In genomic region chr13:110308377-110309158, GRCh38 we compare ENCODE assay signal across 9 cellular contexts. TPM values are rescaled to one million over a fixed set of nuclear protein-coding genes. Genes with fewer than 3 reads are reported as not detected.
DNase-seq lines count a peak whose midpoint lies in the region; ATAC-seq and TF ChIP-seq lines count a peak whose summit lies in the region.
"Had no signal": no experiment of that assay in that cellular context is flagged by ENCODE, and none has a peak within 500 bp of the region (broad histone marks: within the 10 kb centered on the region; RNA-seq: fewer than 3 reads in every experiment).

No MANE protein-coding gene starts in this region.

- H3K9me3 ChIP-seq in SJSA1 (replicated peaks) (no peaks in the 10 kb centered on the region), gastroesophageal sphincter (no peaks in the 10 kb centered on the region), parathyroid adenoma (ENCODE audit: control insufficient read depth, low read length) (no peaks in the 10 kb centered on the region)

- H3K36me3 ChIP-seq in SJSA1, result peaks cover 73% of the 10 kb centered on the region
- no peaks in the 10 kb centered on the region for H3K36me3 ChIP-seq in gastroesophageal sphincter
- no peaks in the 10 kb centered on the region for H3K36me3 ChIP-seq in parathyroid adenoma (ENCODE audit: control insufficient read depth, insufficient read depth, low read length)

- H3K27ac Mint-ChIP-seq in stimulated activated memory B cell treated with anti-CD40 and anti-IgM and Interleukin-4, amounts not matched to agents 10 μg/mL and 1 μg/mL and 100 μg/mL, for 72 hours, result no peak overlapping the region
- no peak overlapping the region for H3K27ac Mint-ChIP-seq in stimulated activated naive CD8-positive, alpha-beta T cell treated with anti-CD3 and anti-CD28 coated beads, Interleukin-15, amount 100 ng/mL, for 72 hours

- WGBS in gastroesophageal sphincter (ENCODE audit: low coverage in 1 of 2), 2 donors, result 0 to 3% methylated on average over 22 to 23 of the region's 38 CpGs

- H3K4me3 ChIP-seq in SJSA1 (peak overlapping the region; percentile 93), gastroesophageal sphincter (peak overlapping the region; percentile 89 to 98), parathyroid adenoma (ENCODE audit: low read depth, low read length) (peak overlapping the region; percentile 49)
- H3K4me3 ChIP-seq: PC-9 had no signal

- H3K27me3 ChIP-seq in SJSA1 (replicated peaks) (no peaks in the 10 kb centered on the region), gastroesophageal sphincter (no peaks in the 10 kb centered on the region), parathyroid adenoma (ENCODE audit: control insufficient read depth, insufficient read depth, low read length) (peaks cover 2% of the 10 kb centered on the region)

- no peaks in the 10 kb centered on the region for H3K79me2 ChIP-seq in parathyroid adenoma

- no peak overlapping the region for H3K4me3 Mint-ChIP-seq in stimulated activated memory B cell treated with anti-CD40 and anti-IgM and Interleukin-4, amounts not matched to agents 10 μg/mL and 1 μg/mL and 100 μg/mL, for 72 hours
- peak overlapping the region in 1 of 2 donors; percentile 21 for H3K4me3 Mint-ChIP-seq in stimulated activated naive CD8-positive, alpha-beta T cell treated with anti-CD3 and anti-CD28 coated beads, Interleukin-15, amount 100 ng/mL, for 72 hours

- H3K9ac ChIP-seq in parathyroid adenoma, result no peak overlapping the region

- H3K27me3 Mint-ChIP-seq in stimulated activated memory B cell treated with anti-CD40 and anti-IgM and Interleukin-4, amounts not matched to agents 10 μg/mL and 1 μg/mL and 100 μg/mL, for 72 hours, result peaks cover 80% of the 10 kb centered on the region
- peaks cover 87% of the 10 kb centered on the region for H3K27me3 Mint-ChIP-seq in stimulated activated naive CD8-positive, alpha-beta T cell treated with anti-CD3 and anti-CD28 coated beads, Interleukin-15, amount 100 ng/mL, for 72 hours

- TF ChIP-seq CTCF in gastroesophageal sphincter (IDR thresholded peaks at IDR 0.05) (no peak), parathyroid adenoma (IDR thresholded peaks at IDR 0.05) (no peak)

- ATAC-seq in gastroesophageal sphincter, result peak; percentile 3
- ATAC-seq in stimulated activated memory B cell treated with anti-CD40 and anti-IgM and Interleukin-4, amounts not matched to agents 10 μg/mL and 1 μg/mL and 100 μg/mL, for 72 hours, result no peak
- no peak for ATAC-seq in stimulated activated naive CD8-positive, alpha-beta T cell treated with anti-CD3 and anti-CD28 coated beads, Interleukin-15, amount 100 ng/mL, for 72 hours
- no peak for ATAC-seq in HG02571 (IDR thresholded peaks at IDR 0.05; ENCODE audit: unreplicated experiment)

- H3K27ac ChIP-seq in SJSA1, result peak overlapping the region; percentile 72
- H3K27ac ChIP-seq in gastroesophageal sphincter, result peak overlapping the region; percentile 95 to 99 (median 98)
- H3K27ac ChIP-seq in parathyroid adenoma, result peak overlapping the region; percentile 60
- H3K27ac ChIP-seq: PC-9 had no signal

- no peak overlapping the region for H2AFZ ChIP-seq in parathyroid adenoma
- H2AFZ ChIP-seq: PC-9 had no signal

- peak overlapping the region; percentile 80 for H3K4me2 ChIP-seq in parathyroid adenoma (ENCODE audit: low read length)
- H3K4me2 ChIP-seq: PC-9 had no signal

- TF ChIP-seq EP300 in gastroesophageal sphincter (IDR thresholded peaks at IDR 0.05), result no peak

- no peaks in the 10 kb centered on the region for H3K9me3 Mint-ChIP-seq in stimulated activated memory B cell treated with anti-CD40 and anti-IgM and Interleukin-4, amounts not matched to agents 10 μg/mL and 1 μg/mL and 100 μg/mL, for 72 hours
- no peaks in the 10 kb centered on the region for H3K9me3 Mint-ChIP-seq in stimulated activated naive CD8-positive, alpha-beta T cell treated with anti-CD3 and anti-CD28 coated beads, Interleukin-15, amount 100 ng/mL, for 72 hours

- DNase-seq in Daoy (ENCODE audit: low read depth) (peak; percentile 46), SJSA1 (ENCODE audit: low read depth in 1 of 2, low spot score in 2 of 2) (peak; percentile 85), NOMO-1 treated with dmso at 0.1 percent for 144 hours (lab: John Stamatoyannopoulos, UW; ENCODE audit: unreplicated experiment) (no peak)
- DNase-seq in stimulated activated naive CD8-positive, alpha-beta T cell treated with anti-CD3 and anti-CD28 coated beads, Interleukin-15, amount 100 ng/mL, for 72 hours, result no peak

- H3K4me1 Mint-ChIP-seq in stimulated activated memory B cell treated with anti-CD40 and anti-IgM and Interleukin-4, amounts not matched to agents 10 μg/mL and 1 μg/mL and 100 μg/mL, for 72 hours, result no peaks in the 10 kb centered on the region
- peaks cover 18% of the 10 kb centered on the region for H3K4me1 Mint-ChIP-seq in stimulated activated naive CD8-positive, alpha-beta T cell treated with anti-CD3 and anti-CD28 coated beads, Interleukin-15, amount 100 ng/mL, for 72 hours

- no peaks in the 10 kb centered on the region for H3K36me3 Mint-ChIP-seq in stimulated activated memory B cell treated with anti-CD40 and anti-IgM and Interleukin-4, amounts not matched to agents 10 μg/mL and 1 μg/mL and 100 μg/mL, for 72 hours

- H3K4me1 ChIP-seq in SJSA1 (replicated peaks) (peaks cover 84% of the 10 kb centered on the region), gastroesophageal sphincter (peaks cover 0 to 65% (median 30%) of the 10 kb centered on the region in 3 donors), parathyroid adenoma (no peaks in the 10 kb centered on the region)

- no peak for TF ChIP-seq POLR2A in gastroesophageal sphincter (IDR thresholded peaks at IDR 0.05)

RNA-seq across cellular contexts. Expression of gene COL4A2, which starts 1.5 kb away (rescaled TPM):
- total RNA-seq in Daoy (2014; rRNA removed; shearing (Covaris generic)), result 247 and 262 TPM in 2 replicates
- 677 and 741 TPM in 2 replicates for total RNA-seq in SJSA1 (2014; rRNA removed; shearing (Covaris generic))
- total RNA-seq in gastroesophageal sphincter, result 100 to 1,000 TPM; 478 to 945 (median 543) TPM

RNA-seq across cellular contexts. Expression of gene COL4A1, which starts 1.6 kb away (rescaled TPM):
- total RNA-seq in Daoy (2014; rRNA removed; shearing (Covaris generic)), result 257 and 261 TPM in 2 replicates
- total RNA-seq in SJSA1 (2014; rRNA removed; shearing (Covaris generic)), result 489 and 591 TPM in 2 replicates
- 100 to 1,000 TPM; 278 to 618 (median 440) TPM for total RNA-seq in gastroesophageal sphincter

Comparison
In these comparisons a context has a peak if more than half of its experiments do, and no peak if none do; other contexts are left out.
1. DNase-seq: peak in Daoy (single experiment) and SJSA1 (2 of 2); none in NOMO-1 treated with dmso at 0.1 percent for 144 hours (single experiment) and stimulated activated naive CD8-positive, alpha-beta T cell treated with anti-CD3 and anti-CD28 coated beads, Interleukin-15, amount 100 ng/mL, for 72 hours (0 of 2).
2. Peak in every context shown above with its lines, with median percentiles within 50 percentile points of each other: H3K27ac ChIP-seq and H3K4me3 ChIP-seq.